ENCODE assay signal across 9 cellular contexts in genomic region chr11:84720706-84721402, GRCh38.
DNase-seq lines count a peak whose midpoint lies in the region; ATAC-seq and TF ChIP-seq lines count a peak whose summit lies in the region.
"Had no signal": no experiment of that assay in that cellular context is flagged by ENCODE, and none has a peak within 500 bp of the region (broad histone marks: within the 10 kb centered on the region; RNA-seq: fewer than 3 reads in every experiment).

No MANE protein-coding gene starts in this region.

- ATAC-seq in activated CD8-positive, alpha-beta T cell treated with anti-CD3 and anti-CD28 coated beads for 36 hours, result peak; percentile 55
- ATAC-seq in GM18870 (IDR thresholded peaks at IDR 0.05; ENCODE audit: unreplicated experiment), result no peak

- H3K79me2 ChIP-seq in hepatocyte, result no peaks in the 10 kb centered on the region

- no peaks in the 10 kb centered on the region for H3K36me3 Mint-ChIP-seq in activated CD8-positive, alpha-beta T cell treated with anti-CD3 and anti-CD28 coated beads for 36 hours (ENCODE audit: low read depth)

- H3K4me3 ChIP-seq in hepatocyte, result peak overlapping the region; percentile 40

- H3K4me1 ChIP-seq in hepatocyte (ENCODE audit: insufficient read depth), result peaks cover 6% of the 10 kb centered on the region

- peak in 2 of 3 experiments; percentile 72 to 81 for DNase-seq in NCI-H1417 (lab: John Stamatoyannopoulos, UW)
- DNase-seq in NCI-H1417 treated with DMSO at 0.1 percent for 48 hours (lab: John Stamatoyannopoulos, UW), result no peak
- peak; percentile 17 for DNase-seq in activated CD8-positive, alpha-beta T cell treated with anti-CD3 and anti-CD28 coated beads for 36 hours
- peak; percentile 12 for DNase-seq in hepatocyte (ENCODE audit: low spot score)
- DNase-seq in retina, result peak; percentile 76
- no peak for DNase-seq in EL
- DNase-seq in activated CD4-positive, alpha-beta T cell treated with anti-CD3 and anti-CD28 coated beads, Interleukin-2, amount 50 U/mL, for 48 hours, result no peak

- H3K27me3 Mint-ChIP-seq in activated CD8-positive, alpha-beta T cell treated with anti-CD3 and anti-CD28 coated beads for 36 hours, result peaks cover 3% of the 10 kb centered on the region

- CTCF ChIA-PET in activated CD8-positive, alpha-beta T cell treated with anti-CD3 and anti-CD28 coated beads for 36 hours (lab: Charles Lee), result no interaction called here

- no peaks in the 10 kb centered on the region for H4K20me1 ChIP-seq in hepatocyte (ENCODE audit: insufficient read depth, poor library complexity, severe bottlenecking)

- peak overlapping the region; percentile 60 for H2AFZ ChIP-seq in hepatocyte

- TF ChIP-seq CTCF in activated CD8-positive, alpha-beta T cell treated with anti-CD3 and anti-CD28 coated beads for 36 hours (IDR thresholded peaks at IDR 0.05), result no peak
- no peak for TF ChIP-seq CTCF in hepatocyte (IDR thresholded peaks at IDR 0.05; ENCODE audit: poor library complexity)

- H3K36me3 ChIP-seq in hepatocyte (replicated peaks; ENCODE audit: insufficient read depth, low read depth), result no peaks in the 10 kb centered on the region
- H3K36me3 ChIP-seq: neutrophil had no signal

- H3K4me2 ChIP-seq in hepatocyte, result peak overlapping the region; percentile 95

- peaks cover 59% of the 10 kb centered on the region for H3K27me3 ChIP-seq in hepatocyte

- H3K9me3 ChIP-seq in hepatocyte (ENCODE audit: low read depth), result no peaks in the 10 kb centered on the region
- H3K9me3 ChIP-seq: neutrophil had no signal

- intact Hi-C loops in activated CD8-positive, alpha-beta T cell treated with anti-CD3 and anti-CD28 coated beads for 36 hours (cut with micrococcal nuclease), result no loop called here

- no peak overlapping the region for H3K27ac Mint-ChIP-seq in activated CD8-positive, alpha-beta T cell treated with anti-CD3 and anti-CD28 coated beads for 36 hours

- peaks cover 1% of the 10 kb centered on the region for H3K9me3 Mint-ChIP-seq in activated CD8-positive, alpha-beta T cell treated with anti-CD3 and anti-CD28 coated beads for 36 hours

- peak overlapping the region; percentile 67 for H3K4me3 Mint-ChIP-seq in activated CD8-positive, alpha-beta T cell treated with anti-CD3 and anti-CD28 coated beads for 36 hours

- no peaks in the 10 kb centered on the region for H3K9me2 ChIP-seq in hepatocyte (replicated peaks; ENCODE audit: insufficient read depth)

- WGBS in hepatocyte (ENCODE audit: low lambda C conversion rate, missing lambda C conversion rate), result 3% methylated on average over 17 of the region's 29 CpGs

- POLR2A ChIA-PET in activated CD8-positive, alpha-beta T cell treated with anti-CD3 and anti-CD28 coated beads for 36 hours (lab: Charles Lee), result no interaction called here

- H3K4me1 Mint-ChIP-seq in activated CD8-positive, alpha-beta T cell treated with anti-CD3 and anti-CD28 coated beads for 36 hours (ENCODE audit: low read depth), result peaks cover 3% of the 10 kb centered on the region

- no peak overlapping the region for H3K27ac ChIP-seq in hepatocyte
- H3K27ac ChIP-seq: neutrophil had no signal

Comparison
In these comparisons a context has a peak if more than half of its experiments do, and no peak if none do; other contexts are left out.
1. DNase-seq: peak in NCI-H1417 (2 of 3), activated CD8-positive, alpha-beta T cell treated with anti-CD3 and anti-CD28 coated beads for 36 hours (single experiment), hepatocyte (single experiment) and retina (single experiment); none in NCI-H1417 treated with DMSO at 0.1 percent for 48 hours (single experiment), EL (single experiment) and activated CD4-positive, alpha-beta T cell treated with anti-CD3 and anti-CD28 coated beads, Interleukin-2, amount 50 U/mL, for 48 hours (0 of 2).